In genomic region chr6:25410102-25410501, GRCh38 we compare ENCODE assay signal across 1 cellular context.
TF ChIP-seq lines count a peak whose summit lies in the region.

No MANE protein-coding gene starts in this region.

TF ChIP-seq in WTC11, 78 proteins besides CTCF, POLR2A, EP300 and RAD21 (continued from another document):
- TF ChIP-seq E2F5 (CRISPR knock-in tag; IDR thresholded peaks at IDR 0.05) (no peak), ZNF423 (CRISPR knock-in tag; IDR thresholded peaks at IDR 0.05) (no peak), NFYB (CRISPR knock-in tag; conservative IDR thresholded peaks at IDR 0.05; ENCODE audit: low read depth) (no peak), KAT7 (CRISPR knock-in tag; IDR thresholded peaks at IDR 0.05; ENCODE audit: borderline replicate concordance) (no peak), NR2C2 (CRISPR knock-in tag; IDR thresholded peaks at IDR 0.05) (no peak), ZNF232 (CRISPR knock-in tag; IDR thresholded peaks at IDR 0.05) (no peak), NR3C1 (CRISPR knock-in tag; conservative IDR thresholded peaks at IDR 0.05; ENCODE audit: low read depth) (no peak)
